Comparison of ENCODE assay signal across 1 cellular context in the genomic region with DNA sequence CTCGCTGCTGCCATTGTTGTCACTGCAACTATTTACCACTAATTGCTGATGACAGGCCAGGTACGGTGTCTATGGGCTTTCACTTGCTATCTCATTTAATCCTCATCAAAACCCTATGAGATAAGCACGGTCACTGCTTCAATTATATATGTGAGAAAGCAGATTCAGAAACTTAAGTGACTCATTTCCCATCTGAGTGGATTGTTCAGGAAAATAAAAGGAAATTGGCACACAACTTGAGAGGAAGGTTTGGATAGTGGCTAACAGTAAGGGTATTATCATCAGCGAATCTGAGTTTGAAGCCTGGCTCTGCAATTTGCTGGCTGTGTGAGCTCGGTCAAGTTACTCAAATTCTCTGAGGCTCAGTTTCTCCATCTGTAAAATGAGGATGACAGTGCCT.
TF ChIP-seq lines count a peak whose summit lies in the region.

No MANE protein-coding gene starts in this region.

TF ChIP-seq in IMR-90, 13 proteins besides CTCF, POLR2A, EP300 and RAD21:
- no peak for TF ChIP-seq FOS (IDR thresholded peaks at IDR 0.05; ENCODE audit: low read depth, low read length)
- no peak for TF ChIP-seq CHD1 (IDR thresholded peaks at IDR 0.05; ENCODE audit: low read depth, low read length)
- TF ChIP-seq SMC3 (IDR thresholded peaks at IDR 0.05; ENCODE audit: low read depth, low read length), result no peak
- no peak for TF ChIP-seq NFE2L2 (IDR thresholded peaks at IDR 0.05; ENCODE audit: low read depth, low read length)
- no peak for TF ChIP-seq RFX5 (IDR thresholded peaks at IDR 0.05; ENCODE audit: low read depth, low read length)
